Comparison of ENCODE assay signal across 23 cellular contexts in genomic region chr1:201661823-201662213, GRCh38.
DNase-seq lines count a peak whose midpoint lies in the region; ATAC-seq, FAIRE-seq and TF ChIP-seq lines count a peak whose summit lies in the region.
"Had no signal": no experiment of that assay in that cellular context is flagged by ENCODE, and none has a peak within 500 bp of the region (broad histone marks: within the 10 kb centered on the region; RNA-seq: fewer than 3 reads in every experiment).

No MANE protein-coding gene starts in this region.

- intact Hi-C loops in K562 (cut with micrococcal nuclease), result no loop called here

- no peak for FAIRE-seq in K562 (lab: Jason Lieb, UNC)
- FAIRE-seq: A204.1, G401.6, GM12891, GM19239 had no signal

- H3K27ac Mint-ChIP-seq in nephron progenitor cell (no peak overlapping the region), endothelial cell (ENCODE audit: unreplicated experiment) (no peak overlapping the region)
- H3K27ac Mint-ChIP-seq: CD14-positive monocyte; CD4-positive, alpha-beta memory T cell; CD4-positive, CD25-positive, alpha-beta regulatory T cell had no signal

- peak overlapping the region; percentile 58 for H3K27ac ChIP-seq in WERI-Rb-1
- no peak overlapping the region for H3K27ac ChIP-seq in K562 (ENCODE audit: extremely low read depth, low read depth, low read length)
- H3K27ac ChIP-seq in Peyer's patch, result no peak overlapping the region
- H3K27ac ChIP-seq: BLaER1 had no signal

- TF ChIP-seq CTCF in WERI-Rb-1 (IDR thresholded peaks at IDR 0.05; ENCODE audit: low read depth, low read length) (no peak), K562 (IDR thresholded peaks at IDR 0.05 in 2 of 3, conservative IDR thresholded peaks at IDR 0.05 in 1 of 3; ENCODE audit: insufficient read depth in 2 of 3, low read depth in 1 of 3, low read length in 3 of 3) (no peak), Peyer's patch (IDR thresholded peaks at IDR 0.05) (no peak), nephron progenitor cell (IDR thresholded peaks at IDR 0.05) (no peak), endothelial cell (IDR thresholded peaks at IDR 0.05; ENCODE audit: unreplicated experiment) (no peak)

- H3K36me3 Mint-ChIP-seq in nephron progenitor cell (ENCODE audit: low read depth) (no peaks in the 10 kb centered on the region), endothelial cell (ENCODE audit: low read depth, unreplicated experiment) (peaks cover 22% of the 10 kb centered on the region)
- H3K36me3 Mint-ChIP-seq: CD4-positive, alpha-beta memory T cell; CD4-positive, CD25-positive, alpha-beta regulatory T cell had no signal

- no peaks in the 10 kb centered on the region for H3K9me1 ChIP-seq in K562 (ENCODE audit: control insufficient read depth, insufficient read depth, low read length)

- H3K9ac ChIP-seq in K562 (ENCODE audit: insufficient read depth in 1 of 2, low read depth in 2 of 2, low read length in 2 of 2), result no peak overlapping the region
- H3K9ac ChIP-seq: BLaER1 had no signal

- H3K4me2 ChIP-seq in K562 (ENCODE audit: insufficient read depth, low read length), result no peak overlapping the region
- H3K4me2 ChIP-seq: BLaER1 had no signal

- no peak for TF ChIP-seq POLR2A in K562 (conservative IDR thresholded peaks at IDR 0.05)
- no peak for TF ChIP-seq POLR2A in Peyer's patch (IDR thresholded peaks at IDR 0.05)

- no peaks in the 10 kb centered on the region for H3K79me2 ChIP-seq in K562 (ENCODE audit: control insufficient read depth, insufficient read depth, low read length)

- no peak for TF ChIP-seq EP300 in K562 (IDR thresholded peaks at IDR 0.05; ENCODE audit: low read length)

- no peak overlapping the region for H3K4me3 ChIP-seq in WERI-Rb-1 (ENCODE audit: low read depth, low read length)
- no peak overlapping the region for H3K4me3 ChIP-seq in K562
- no peak overlapping the region for H3K4me3 ChIP-seq in Peyer's patch
- H3K4me3 ChIP-seq: BLaER1 had no signal

- peaks cover 7% of the 10 kb centered on the region for H3K27me3 Mint-ChIP-seq in nephron progenitor cell (ENCODE audit: low read depth, poor library complexity)
- peaks cover 2% of the 10 kb centered on the region for H3K27me3 Mint-ChIP-seq in endothelial cell (ENCODE audit: unreplicated experiment)

- H3K27me3 ChIP-seq in WERI-Rb-1 (ENCODE audit: insufficient read depth, low read depth, severe bottlenecking) (no peaks in the 10 kb centered on the region), K562 (ENCODE audit: control insufficient read depth in 2 of 2, insufficient read depth in 2 of 2, low read length in 2 of 2) (peaks cover 0 to 9% of the 10 kb centered on the region in 2 experiments; a peak in 2 of 5 replicates), Peyer's patch (no peaks in the 10 kb centered on the region)
- H3K27me3 ChIP-seq: BE2C, BLaER1 had no signal

- CTCF ChIA-PET in K562 (lab: Yijun Ruan, JAX; ENCODE audit: low intra/inter-chr PET ratio), result no interaction called here

- no peak for ATAC-seq in K562

- BruUV-seq in K562 (replicated peaks; lab: Mats Ljungman, UMichigan), result no TSS peak

- H3K9me3 ChIP-seq in WERI-Rb-1 (ENCODE audit: severe bottlenecking) (no peaks in the 10 kb centered on the region), K562 (replicated peaks; ENCODE audit: control insufficient read depth, insufficient read depth, low read depth, low read length) (no peaks in the 10 kb centered on the region), Peyer's patch (no peaks in the 10 kb centered on the region)
- H3K9me3 ChIP-seq: BE2C, BLaER1, Caco-2 had no signal

- peaks cover 12% of the 10 kb centered on the region for H3K36me3 ChIP-seq in WERI-Rb-1
- H3K36me3 ChIP-seq in K562 (ENCODE audit: control insufficient read depth, insufficient read depth, low read length), result no peaks in the 10 kb centered on the region
- no peaks in the 10 kb centered on the region for H3K36me3 ChIP-seq in Peyer's patch
- H3K36me3 ChIP-seq: BE2C had no signal

- H3K9me3 Mint-ChIP-seq in nephron progenitor cell (no peaks in the 10 kb centered on the region), endothelial cell (ENCODE audit: unreplicated experiment) (no peaks in the 10 kb centered on the region)
- H3K9me3 Mint-ChIP-seq: CD4-positive, alpha-beta memory T cell had no signal

- H3K4me1 Mint-ChIP-seq in nephron progenitor cell, result peaks cover 36% of the 10 kb centered on the region
- H3K4me1 Mint-ChIP-seq in endothelial cell (ENCODE audit: unreplicated experiment), result peaks cover 5% of the 10 kb centered on the region
- H3K4me1 Mint-ChIP-seq: CD14-positive monocyte; CD4-positive, alpha-beta memory T cell; CD4-positive, CD25-positive, alpha-beta regulatory T cell had no signal

- in situ Hi-C loops in K562 (cut with MboI), result no loop called here

- peaks cover 4% of the 10 kb centered on the region; the same call in 1 of the 2 replicates for H4K20me1 ChIP-seq in K562 (replicated peaks; ENCODE audit: control insufficient read depth, insufficient read depth, low read length)

- TF ChIP-seq RAD21 in K562 (CRISPR knock-in tag; conservative IDR thresholded peaks at IDR 0.05 in 1 of 2, IDR thresholded peaks at IDR 0.05 in 1 of 2), result no peak

- DNase-seq in RPMI7951 (ENCODE audit: low read depth) (peak; percentile 20), WERI-Rb-1 (no peak), K562 (ENCODE audit: extremely low read depth in 1 of 4, low spot score in 3 of 4) (no peak), Peyer's patch (no peak), nephron progenitor cell (no peak), endothelial cell (ENCODE audit: low spot score) (no peak)
- no peak for DNase-seq in effector CD8-positive, alpha-beta T cell (lab: John Stamatoyannopoulos, UW)
- DNase-seq: 8988T; ACHN; BE2C; C1 segment of cervical spinal cord; Caco-2; Calu3; CD4-positive, alpha-beta memory T cell; CD4-positive, CD25-positive, alpha-beta regulatory T cell; DMS79 treated with DMSO at 0.1 percent for 48 hours; GF-D8 had no signal

- POLR2A ChIA-PET in K562 (lab: Yijun Ruan, JAX), result interaction anchor here (1.4 to 3.2 kb wide), 2 partner anchors 10 to 17 kb away, joined by 4 to 10 read pairs; no protein-coding TSS in a partner anchor

- 39% methylated on average over 6 of the region's 6 CpGs for WGBS in K562 (ENCODE audit: insufficient coverage, low coverage, missing lambda C conversion rate)

- no peak overlapping the region for H3K4me3 Mint-ChIP-seq in nephron progenitor cell
- H3K4me3 Mint-ChIP-seq in endothelial cell (ENCODE audit: unreplicated experiment), result no peak overlapping the region
- H3K4me3 Mint-ChIP-seq: CD14-positive monocyte; CD4-positive, alpha-beta memory T cell; CD4-positive, CD25-positive, alpha-beta regulatory T cell had no signal

- H2AFZ ChIP-seq in K562 (ENCODE audit: low read depth, low read length), result no peak overlapping the region

- 0 out of 5 replicates have a peak, but pooled peaks cover 0 to under 1% of the 10 kb centered on the region in 2 experiments for H3K4me1 ChIP-seq in K562 (replicated peaks in 1 of 2; ENCODE audit: control insufficient read depth in 2 of 2, insufficient read depth in 2 of 2, low read length in 2 of 2)
- H3K4me1 ChIP-seq in Peyer's patch, result peaks cover 0 to 5% (median 2%) of the 10 kb centered on the region in 4 donors
- H3K4me1 ChIP-seq: Caco-2 had no signal

TF ChIP-seq in K562, 482 proteins besides CTCF, POLR2A, EP300 and RAD21:
- no peak for TF ChIP-seq FOXO4 (CRISPR knock-in tag; IDR thresholded peaks at IDR 0.05)
- no peak for TF ChIP-seq ZKSCAN8 (CRISPR knock-in tag; IDR thresholded peaks at IDR 0.05)
- TF ChIP-seq ZFP36 (IDR thresholded peaks at IDR 0.05; ENCODE audit: low read depth, low read length, partially characterized antibody), result peak; percentile 50
- TF ChIP-seq RBM25 (IDR thresholded peaks at IDR 0.05; ENCODE audit: low read depth, low read length, severe bottlenecking), result peak; percentile 59
- TF ChIP-seq ZNF764 (CRISPR knock-in tag; IDR thresholded peaks at IDR 0.05; ENCODE audit: low read depth), result no peak
- no peak for TF ChIP-seq TEAD4 (IDR thresholded peaks at IDR 0.05; ENCODE audit: low read length)
- no peak for TF ChIP-seq TEAD4 (CRISPR knock-in tag; IDR thresholded peaks at IDR 0.05; ENCODE audit: borderline replicate concordance)
- TF ChIP-seq HMBOX1 (IDR thresholded peaks at IDR 0.05), result no peak
- no peak for TF ChIP-seq NUFIP1 (IDR thresholded peaks at IDR 0.05; ENCODE audit: partially characterized antibody)
